32 cellular contexts compared by ENCODE assay signal in genomic region chr7:127512587-127512986, GRCh38.
"Had no signal": no experiment of that assay in that cellular context is flagged by ENCODE, and none has a peak within 500 bp of the region (broad histone marks: within the 10 kb centered on the region; RNA-seq: fewer than 3 reads in every experiment).

No MANE protein-coding gene starts in this region.

- ATAC-seq: activated CD8-positive, alpha-beta T cell treated with anti-CD3 and anti-CD28 coated beads for 36 hours; activated T-cell treated with anti-CD3 and anti-CD28 coated beads, Interleukin-2, amount 50 U/mL, for 4 hours; activated T-helper 17 cell treated with anti-CD3 and anti-CD28 coated beads, Interleukin-2, amount 50 U/mL, for 72 hours; foreskin keratinocyte; gastrocnemius medialis; heart left ventricle; T-helper 17 cell had no signal

- H3K9me3 ChIP-seq: colonic mucosa, esophagus muscularis mucosa, gastrocnemius medialis, heart left ventricle had no signal

- FAIRE-seq: astrocyte had no signal

- H3K27me3 ChIP-seq: colonic mucosa had no signal

- H3K9me3 Mint-ChIP-seq: activated CD8-positive, alpha-beta T cell treated with anti-CD3 and anti-CD28 coated beads for 36 hours; activated T-cell treated with anti-CD3 and anti-CD28 coated beads, Interleukin-2, amount 50 U/mL, for 4 hours; activated T-helper 17 cell treated with anti-CD3 and anti-CD28 coated beads, Interleukin-2, amount 50 U/mL, for 72 hours; T-helper 2 cell treated with Interferon-gamma antibody and Interleukin-4, amounts not matched to agents 5 μg/mL and 100 μg/mL, for 36 hours had no signal

- H3K4me3 Mint-ChIP-seq: activated CD8-positive, alpha-beta T cell treated with anti-CD3 and anti-CD28 coated beads for 36 hours; activated naive CD8-positive, alpha-beta T cell; activated T-cell treated with anti-CD3 and anti-CD28 coated beads, Interleukin-2, amount 50 U/mL, for 4 hours; activated T-helper 17 cell treated with anti-CD3 and anti-CD28 coated beads, Interleukin-2, amount 50 U/mL, for 72 hours; T-helper 17 cell; T-helper 2 cell treated with Interferon-gamma antibody and Interleukin-4, amounts not matched to agents 5 μg/mL and 100 μg/mL, for 36 hours had no signal

- H3K27ac ChIP-seq: colonic mucosa, esophagus muscularis mucosa, foreskin keratinocyte, gastrocnemius medialis, heart left ventricle, WERI-Rb-1 had no signal

- H3K4me3 ChIP-seq: colonic mucosa, esophagus muscularis mucosa, gastrocnemius medialis, heart left ventricle had no signal

- DNase-seq: activated CD4-positive, alpha-beta T cell treated with anti-CD3 and anti-CD28 coated beads for 4 hours; activated CD4-positive, alpha-beta T cell treated with anti-CD3 and anti-CD28 coated beads, Interleukin-2, amount 50 U/mL, for 1 hour; activated CD4-positive, alpha-beta T cell treated with anti-CD3 and anti-CD28 coated beads, Interleukin-2, amount 50 U/mL, for 48 hours; activated CD4-positive, CD25-positive, alpha-beta regulatory T cell; activated CD4-positive, CD25-positive, alpha-beta regulatory T cell treated with anti-CD3 and anti-CD28 coated beads, Interleukin-2, amount 50 U/mL, for 72 hours; activated CD8-positive, alpha-beta memory T cell treated with anti-CD3 and anti-CD28 coated beads for 24 hours; activated CD8-positive, alpha-beta T cell treated with anti-CD3 and anti-CD28 coated beads for 36 hours; activated effector memory CD4-positive, alpha-beta T cell treated with Interleukin-2 at 50 U/mL for 16 hours; activated gamma-delta T cell treated with Interleukin-2 at 50 U/mL for 16 hours; activated naive CD4-positive, alpha-beta T cell treated with anti-CD3 and anti-CD28 coated beads, Interleukin-2, amount 50 U/mL, for 16 hours; activated naive CD4-positive, alpha-beta T cell treated with Interleukin-2 at 50 U/mL for 16 hours; activated T-cell treated with anti-CD3 and anti-CD28 coated beads, Interleukin-2, amount 50 U/mL, for 4 hours; amniotic stem cell; anterior cingulate cortex; caudate nucleus; cerebellar nuclear complex; colonic mucosa; effector CD8-positive, alpha-beta T cell; erythroblast; foreskin keratinocyte; gastrocnemius medialis; glutamatergic neuron; heart left ventricle; T-helper 1 cell; T-helper 17 cell; T1000; WERI-Rb-1 had no signal

- H3K27ac Mint-ChIP-seq: activated CD8-positive, alpha-beta T cell treated with anti-CD3 and anti-CD28 coated beads for 36 hours; activated naive CD8-positive, alpha-beta T cell; activated T-helper 17 cell treated with anti-CD3 and anti-CD28 coated beads, Interleukin-2, amount 50 U/mL, for 72 hours; T-helper 17 cell; T-helper 2 cell treated with Interferon-gamma antibody and Interleukin-4, amounts not matched to agents 5 μg/mL and 100 μg/mL, for 36 hours had no signal

- H3K36me3 Mint-ChIP-seq: activated naive CD8-positive, alpha-beta T cell had no signal

- H3K36me3 ChIP-seq: colonic mucosa, esophagus muscularis mucosa, gastrocnemius medialis, heart left ventricle, WERI-Rb-1 had no signal

- H3K4me1 Mint-ChIP-seq: activated T-helper 17 cell treated with anti-CD3 and anti-CD28 coated beads, Interleukin-2, amount 50 U/mL, for 72 hours had no signal

- H3K4me1 ChIP-seq: colonic mucosa, esophagus muscularis mucosa, foreskin keratinocyte, gastrocnemius medialis, heart left ventricle had no signal
